ENCODE assay signal across 9 cellular contexts in the genomic region with DNA sequence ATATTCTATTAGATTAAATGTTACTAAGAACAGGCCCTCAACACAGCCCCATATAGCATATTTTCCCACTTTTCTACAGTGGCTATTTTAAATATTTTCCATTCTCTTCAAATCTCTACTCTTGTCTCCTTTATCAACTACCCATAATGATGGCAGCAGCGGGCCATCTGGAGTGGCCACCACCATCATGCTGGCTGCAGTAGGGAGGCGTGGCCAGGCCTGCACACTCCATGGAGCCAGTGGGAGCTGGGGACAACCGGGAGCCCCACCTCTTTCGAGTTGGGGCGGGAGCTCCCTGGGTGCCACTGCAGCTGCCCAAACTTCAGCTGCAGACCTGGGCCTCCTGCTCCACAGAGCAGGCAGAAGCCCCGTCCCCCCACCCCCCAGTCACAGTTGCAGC.
"Had no signal": no experiment of that assay in that cellular context is flagged by ENCODE, and none has a peak within 500 bp of the region (broad histone marks: within the 10 kb centered on the region; RNA-seq: fewer than 3 reads in every experiment).

No MANE protein-coding gene starts in this region.

- H3K4me1 ChIP-seq: HAP-1 had no signal

- H2AFZ ChIP-seq: GM23248, GM23338 had no signal

- H3K9ac ChIP-seq: GM23248 had no signal

- H3K4me3 ChIP-seq: GM23248, GM23338, HAP-1 had no signal

- H3K9me3 ChIP-seq: HAP-1 had no signal

- H3K36me3 ChIP-seq: HAP-1 had no signal

- H3K27ac ChIP-seq: GM23248 had no signal

- ATAC-seq: GM23338, HCT116 had no signal

- DNase-seq: GOT3, H7, H9, HCEC 1CT, HFFc6 had no signal

- H3K4me2 ChIP-seq: GM23338 had no signal
